In the genomic region with DNA sequence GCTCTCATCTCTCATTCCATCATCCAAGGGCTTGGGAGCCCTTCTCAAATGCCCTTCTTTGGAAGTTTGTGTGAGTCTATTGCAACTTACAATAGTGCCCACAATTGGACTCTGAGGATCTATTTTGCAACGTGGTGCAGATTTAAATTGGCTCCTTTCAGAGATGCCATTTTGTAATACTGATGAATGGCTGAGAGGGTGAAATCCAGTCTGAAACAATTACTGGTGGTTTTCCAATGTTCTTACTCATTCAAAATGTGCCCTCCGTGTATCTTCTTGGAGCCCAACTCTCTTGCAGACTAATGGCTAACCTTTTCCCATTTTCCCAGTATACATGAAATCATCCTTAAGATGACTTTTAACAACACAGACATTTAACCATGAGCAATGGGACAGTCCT, we compare ENCODE assay signal across 12 cellular contexts. TPM values are rescaled to one million over a fixed set of nuclear protein-coding genes. Genes with fewer than 3 reads are reported as not detected.
A peak's percentile ranks its signal among the peaks of the same experiment; 100 is the strongest.
DNase-seq lines count a peak whose midpoint lies in the region; ATAC-seq and TF ChIP-seq lines count a peak whose summit lies in the region.
"Had no signal": no experiment of that assay in that cellular context is flagged by ENCODE, and none has a peak within 500 bp of the region (broad histone marks: within the 10 kb centered on the region; RNA-seq: fewer than 3 reads in every experiment).

No MANE protein-coding gene starts in this region.

- H3K4me3 Mint-ChIP-seq in glutamatergic neuron (ENCODE audit: unreplicated experiment) = peak overlapping the region; percentile 59
- H3K4me3 Mint-ChIP-seq in stimulated activated memory B cell treated with anti-CD40 and anti-IgM and Interleukin-4, amounts not matched to agents 10 μg/mL and 1 μg/mL and 100 μg/mL, for 72 hours = no peak overlapping the region

- TF ChIP-seq CTCF in adrenal gland (IDR thresholded peaks at IDR 0.05) = no peak
- TF ChIP-seq CTCF in glutamatergic neuron (IDR thresholded peaks at IDR 0.05; ENCODE audit: partially characterized antibody, unreplicated experiment) = no peak
- TF ChIP-seq CTCF in osteoblast (IDR thresholded peaks at IDR 0.05; ENCODE audit: extremely low read depth, low read depth, low read length) = no peak
- TF ChIP-seq CTCF in thyroid gland (IDR thresholded peaks at IDR 0.05) = no peak
- TF ChIP-seq CTCF in A673 (conservative IDR thresholded peaks at IDR 0.05; ENCODE audit: low read depth, low read length) = no peak

- H3K79me2 ChIP-seq in osteoblast (ENCODE audit: insufficient read depth, low read length) = peaks cover 49% of the 10 kb centered on the region

- TF ChIP-seq POLR2A in adrenal gland (IDR thresholded peaks at IDR 0.05) (no peak), thyroid gland (IDR thresholded peaks at IDR 0.05) (no peak)

- H3K36me3 Mint-ChIP-seq in glutamatergic neuron (ENCODE audit: unreplicated experiment) = no peaks in the 10 kb centered on the region
- H3K36me3 Mint-ChIP-seq in stimulated activated memory B cell treated with anti-CD40 and anti-IgM and Interleukin-4, amounts not matched to agents 10 μg/mL and 1 μg/mL and 100 μg/mL, for 72 hours = no peaks in the 10 kb centered on the region

- H3K27me3 ChIP-seq in adrenal gland = no peaks in the 10 kb centered on the region
- no peaks in the 10 kb centered on the region for H3K27me3 ChIP-seq in osteoblast (ENCODE audit: insufficient read depth, low read length)
- H3K27me3 ChIP-seq in thyroid gland = no peaks in the 10 kb centered on the region
- H3K27me3 ChIP-seq in A673 (replicated peaks; ENCODE audit: insufficient read depth, low read depth, low read length, poor library complexity) = no peaks in the 10 kb centered on the region

- H3K27ac ChIP-seq in adrenal gland (peak overlapping the region in 3 of 5 donors; percentile 12 to 72 (median 53)), osteoblast (ENCODE audit: low read depth, low read length) (peak overlapping the region; percentile 34), thyroid gland (peak overlapping the region; percentile 31 to 92 (median 63)), A673 (ENCODE audit: low read depth, low read length, poor library complexity, severe bottlenecking) (no peak overlapping the region)

- peaks cover 37 to 69% of the 10 kb centered on the region in 2 donors for H3K4me1 ChIP-seq in adrenal gland (replicated peaks in 1 of 2)
- H3K4me1 ChIP-seq in osteoblast (ENCODE audit: insufficient read depth, low read length) = peaks cover 30% of the 10 kb centered on the region
- H3K4me1 ChIP-seq in thyroid gland = peaks cover 48 to 66% of the 10 kb centered on the region in 2 donors
- H3K4me1 ChIP-seq in A673 (ENCODE audit: insufficient read depth, low read length, poor library complexity, severe bottlenecking) = peaks cover 5% of the 10 kb centered on the region

- H3K36me3 ChIP-seq in adrenal gland (replicated peaks in 1 of 2) (no peaks in the 10 kb centered on the region), osteoblast (ENCODE audit: insufficient read depth, low read length) (no peaks in the 10 kb centered on the region), thyroid gland (no peaks in the 10 kb centered on the region), A673 (ENCODE audit: insufficient read depth, low read length, poor library complexity, severe bottlenecking) (no peaks in the 10 kb centered on the region)

- BruUV-seq in A673 (replicated peaks; lab: Mats Ljungman, UMichigan) = no TSS peak

- H3K27me3 Mint-ChIP-seq in glutamatergic neuron (ENCODE audit: unreplicated experiment) = peaks cover 8% of the 10 kb centered on the region
- peaks cover 19% of the 10 kb centered on the region for H3K27me3 Mint-ChIP-seq in stimulated activated memory B cell treated with anti-CD40 and anti-IgM and Interleukin-4, amounts not matched to agents 10 μg/mL and 1 μg/mL and 100 μg/mL, for 72 hours

- H3K4me3 ChIP-seq in adrenal gland = peak overlapping the region in 1 of 4 donors; percentile 3
- H3K4me3 ChIP-seq in osteoblast (ENCODE audit: insufficient read depth, low read length) = no peak overlapping the region
- H3K4me3 ChIP-seq in thyroid gland (replicated peaks in 1 of 3) = no peak overlapping the region
- no peak overlapping the region for H3K4me3 ChIP-seq in A673 (ENCODE audit: low read depth, low read length, poor library complexity, severe bottlenecking)

- H3K27ac Mint-ChIP-seq in glutamatergic neuron (ENCODE audit: unreplicated experiment) = no peak overlapping the region
- no peak overlapping the region for H3K27ac Mint-ChIP-seq in stimulated activated memory B cell treated with anti-CD40 and anti-IgM and Interleukin-4, amounts not matched to agents 10 μg/mL and 1 μg/mL and 100 μg/mL, for 72 hours

- peaks cover 67% of the 10 kb centered on the region for H3K4me1 Mint-ChIP-seq in glutamatergic neuron (ENCODE audit: low read depth, unreplicated experiment)
- H3K4me1 Mint-ChIP-seq in stimulated activated memory B cell treated with anti-CD40 and anti-IgM and Interleukin-4, amounts not matched to agents 10 μg/mL and 1 μg/mL and 100 μg/mL, for 72 hours = peaks cover 7% of the 10 kb centered on the region

- POLR2A ChIA-PET in A673 (lab: Charles Lee; ENCODE audit: low non-redundant PET) = no interaction called here

- intact Hi-C loops in adrenal gland (cut with DNase I) (no loop called here), thyroid gland (cut with DNase I) (no loop called here), A673 (cut with micrococcal nuclease; ENCODE audit: unreplicated experiment) (no loop called here)

- peaks cover 13% of the 10 kb centered on the region for H3K9me3 Mint-ChIP-seq in glutamatergic neuron (ENCODE audit: unreplicated experiment)
- no peaks in the 10 kb centered on the region for H3K9me3 Mint-ChIP-seq in stimulated activated memory B cell treated with anti-CD40 and anti-IgM and Interleukin-4, amounts not matched to agents 10 μg/mL and 1 μg/mL and 100 μg/mL, for 72 hours

- H3K9me3 ChIP-seq in adrenal gland (replicated peaks in 1 of 3) = no peaks in the 10 kb centered on the region
- no peaks in the 10 kb centered on the region for H3K9me3 ChIP-seq in osteoblast (ENCODE audit: low read depth, low read length)
- no peaks in the 10 kb centered on the region for H3K9me3 ChIP-seq in thyroid gland
- H3K9me3 ChIP-seq in A673 (ENCODE audit: low read depth, low read length, poor library complexity, severe bottlenecking) = no peaks in the 10 kb centered on the region

- 17 to 38% (median 25%) methylated on average over 2 of the region's 2 CpGs for WGBS in adrenal gland, 4 donors
- WGBS in thyroid gland, 2 donors = 62 to 75% methylated on average over 2 of the region's 2 CpGs

- CTCF ChIA-PET in A673 (lab: Charles Lee) = no interaction called here

- H3K4me2 ChIP-seq in osteoblast (ENCODE audit: insufficient read depth, low read length) = peak overlapping the region; percentile 45

- peaks cover 2% of the 10 kb centered on the region for H4K20me1 ChIP-seq in osteoblast (ENCODE audit: insufficient read depth, low read length)

- DNase-seq in adrenal gland (no peak), glutamatergic neuron (no peak), osteoblast (ENCODE audit: insufficient read length, low spot score, missing footprints) (no peak), thyroid gland (no peak), A673 (ENCODE audit: low spot score) (no peak)
- DNase-seq in activated CD4-positive, alpha-beta T cell treated with anti-CD3 and anti-CD28 coated beads for 1 hour = no peak
- DNase-seq: activated CD8-positive, alpha-beta memory T cell treated with anti-CD3 and anti-CD28 coated beads, Interleukin-2, amount 50 U/mL, for 4 hours; effector CD8-positive, alpha-beta T cell; NCI-H1092; NCI-H510A had no signal

- peak overlapping the region; percentile 37 for H2AFZ ChIP-seq in osteoblast (ENCODE audit: low read length)

- ATAC-seq in HG03342 (IDR thresholded peaks at IDR 0.05; ENCODE audit: unreplicated experiment) = no peak
- no peak for ATAC-seq in stimulated activated memory B cell treated with anti-CD40 and anti-IgM and Interleukin-4, amounts not matched to agents 10 μg/mL and 1 μg/mL and 100 μg/mL, for 72 hours

RNA-seq across cellular contexts. Expression of a gene that starts 6.1 kb away (rescaled TPM):
- total RNA-seq in adrenal gland (10 to 100 TPM; 26.4 to 86.9 (median 49.2) TPM), glutamatergic neuron (ENCODE audit: unreplicated experiment) (259 TPM), osteoblast (8.3 and 9.8 TPM in 2 replicates), thyroid gland (10 to 100 TPM; 33.3 to 60.4 (median 46.3) TPM), A673 (2021) (38.4 and 40.5 TPM in 2 replicates)
- 10 to 100 TPM in 1 of 3 donors, 1 to 10 TPM in 2; 4.9 to 13.5 (median 7.3) TPM for polyA plus RNA-seq in adrenal gland
